In genomic region chr12:107221909-107222308, GRCh38 we compare ENCODE assay signal across 28 cellular contexts.
"Had no signal": no experiment of that assay in that cellular context is flagged by ENCODE, and none has a peak within 500 bp of the region (broad histone marks: within the 10 kb centered on the region; RNA-seq: fewer than 3 reads in every experiment).

No MANE protein-coding gene starts in this region.

- DNase-seq: activated CD4-positive, alpha-beta memory T cell treated with anti-CD3 and anti-CD28 coated beads for 36 hours; activated CD4-positive, alpha-beta T cell treated with anti-CD3 and anti-CD28 coated beads, Interleukin-2, amount 50 U/mL, for 1 hour; activated gamma-delta T cell treated with Interleukin-2 at 50 U/mL for 16 hours; activated naive CD4-positive, alpha-beta T cell treated with anti-CD3 and anti-CD28 coated beads, Interleukin-2, amount 10 ng/mL, durations not matched to agents 7 days and 5 days; activated naive CD8-positive, alpha-beta T cell treated with anti-CD3 and anti-CD28 coated beads, Interleukin-2, amount 10 ng/mL, durations not matched to agents 7 days and 5 days; activated T-cell treated with anti-CD3 and anti-CD28 coated beads for 4 hours; activated T-cell treated with anti-CD3 and anti-CD28 coated beads, Interleukin-2, amount 50 U/mL, for 4 hours; adrenal gland; body of pancreas; NCI-H1092 treated with DMSO at 0.1 percent for 48 hours; NCI-H1417; NCI-H146; NCI-H187; NCI-H2029 treated with DMSO at 0.1 percent for 48 hours; NCI-H2107; NCI-H2171; NCI-H510A; NCI-H526; NCI-H748 treated with DMSO at 0.1 percent for 48 hours; NK-92 treated with Interleukin-12 subunit alpha and Interleukin-12 subunit beta, amount 100 ng/mL, for 24 hours; PC-3; Peyer's patch; RPMI8226; SHP77 treated with DMSO at 0.1 percent for 48 hours; SK-N-SH had no signal

- H3K27ac Mint-ChIP-seq: activated CD4-positive, alpha-beta memory T cell treated with anti-CD3 and anti-CD28 coated beads for 36 hours; activated naive CD4-positive, alpha-beta T cell treated with anti-CD3 and anti-CD28 coated beads, Interleukin-2, amount 10 ng/mL, durations not matched to agents 7 days and 5 days; activated naive CD8-positive, alpha-beta T cell treated with anti-CD3 and anti-CD28 coated beads, Interleukin-2, amount 10 ng/mL, durations not matched to agents 7 days and 5 days; T-helper 1 cell treated with Interleukin-12 subunit alpha and Interleukin-12 subunit beta and Interleukin-4 antibody, amounts not matched to agents 30 μg/mL and 1 μg/mL, for 36 hours; T-helper 2 cell treated with Interferon-gamma antibody and Interleukin-4, amounts not matched to agents 5 μg/mL and 100 μg/mL, for 36 hours had no signal

- H3K36me3 Mint-ChIP-seq: activated CD4-positive, alpha-beta memory T cell treated with anti-CD3 and anti-CD28 coated beads for 36 hours; activated naive CD4-positive, alpha-beta T cell treated with anti-CD3 and anti-CD28 coated beads, Interleukin-2, amount 10 ng/mL, durations not matched to agents 7 days and 5 days; activated naive CD8-positive, alpha-beta T cell treated with anti-CD3 and anti-CD28 coated beads, Interleukin-2, amount 10 ng/mL, durations not matched to agents 7 days and 5 days had no signal

- H3K9me3 Mint-ChIP-seq: activated CD4-positive, alpha-beta memory T cell treated with anti-CD3 and anti-CD28 coated beads for 36 hours; activated T-cell treated with anti-CD3 and anti-CD28 coated beads, Interleukin-2, amount 50 U/mL, for 4 hours; T-helper 2 cell treated with Interferon-gamma antibody and Interleukin-4, amounts not matched to agents 5 μg/mL and 100 μg/mL, for 36 hours had no signal

- H3K4me3 Mint-ChIP-seq: activated CD4-positive, alpha-beta memory T cell treated with anti-CD3 and anti-CD28 coated beads for 36 hours; activated naive CD4-positive, alpha-beta T cell treated with anti-CD3 and anti-CD28 coated beads, Interleukin-2, amount 10 ng/mL, durations not matched to agents 7 days and 5 days; activated naive CD8-positive, alpha-beta T cell treated with anti-CD3 and anti-CD28 coated beads, Interleukin-2, amount 10 ng/mL, durations not matched to agents 7 days and 5 days; activated T-cell treated with anti-CD3 and anti-CD28 coated beads, Interleukin-2, amount 50 U/mL, for 4 hours; T-helper 1 cell treated with Interleukin-12 subunit alpha and Interleukin-12 subunit beta and Interleukin-4 antibody, amounts not matched to agents 30 μg/mL and 1 μg/mL, for 36 hours; T-helper 2 cell treated with Interferon-gamma antibody and Interleukin-4, amounts not matched to agents 5 μg/mL and 100 μg/mL, for 36 hours had no signal

- H3K4me1 Mint-ChIP-seq: activated naive CD4-positive, alpha-beta T cell treated with anti-CD3 and anti-CD28 coated beads, Interleukin-2, amount 10 ng/mL, durations not matched to agents 7 days and 5 days; activated naive CD8-positive, alpha-beta T cell treated with anti-CD3 and anti-CD28 coated beads, Interleukin-2, amount 10 ng/mL, durations not matched to agents 7 days and 5 days had no signal

- ATAC-seq: activated T-cell treated with anti-CD3 and anti-CD28 coated beads, Interleukin-2, amount 50 U/mL, for 4 hours; body of pancreas; K562; PC-3 had no signal
